ENCODE assay signal across 8 cellular contexts in the genomic region with DNA sequence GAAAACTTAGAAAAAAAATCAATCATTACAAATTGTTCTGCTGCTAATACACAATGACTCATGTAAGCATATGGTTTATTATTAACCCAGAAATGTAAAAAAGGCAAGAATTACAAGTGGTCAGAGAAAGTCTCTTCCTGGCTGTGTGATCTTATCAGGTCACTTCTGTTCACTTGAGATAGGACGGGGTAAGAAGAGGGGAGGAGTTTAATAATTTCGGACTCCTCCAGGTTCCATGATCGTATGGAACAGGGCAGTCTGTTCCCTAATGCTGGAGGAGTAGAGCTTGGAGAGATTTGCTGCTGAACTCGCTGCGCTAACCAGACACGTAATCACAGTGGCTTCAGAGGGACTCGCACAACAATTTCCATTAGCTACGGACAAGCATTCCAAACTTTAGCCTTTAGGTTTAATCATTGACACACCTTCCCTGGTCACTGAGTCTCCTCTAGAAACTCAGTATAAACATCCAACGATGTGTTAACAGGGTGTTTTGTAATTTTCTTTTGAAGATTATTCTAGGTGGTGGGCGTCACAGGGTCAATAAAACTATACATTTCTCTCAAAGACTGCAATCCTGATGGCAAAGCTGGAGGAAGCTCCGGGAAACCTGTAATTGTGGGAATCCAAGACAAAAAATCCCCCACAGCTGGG. TPM values are rescaled to one million over a fixed set of nuclear protein-coding genes. Genes with fewer than 3 reads are reported as not detected.
DNase-seq lines count a peak whose midpoint lies in the region; ATAC-seq and TF ChIP-seq lines count a peak whose summit lies in the region.

No MANE protein-coding gene starts in this region.

- H3K27ac ChIP-seq in CD8-positive, alpha-beta memory T cell (ENCODE audit: low read depth, low read length), result peak overlapping the region; percentile 2
- H3K27ac ChIP-seq in gastroesophageal sphincter, result peak overlapping the region in 1 of 4 donors; percentile 90
- no peak overlapping the region for H3K27ac ChIP-seq in suprapubic skin

- peak overlapping the region; percentile 46 to 89 (median 62) for H3K4me3 Mint-ChIP-seq in CD8-positive, alpha-beta memory T cell

- H3K4me3 ChIP-seq in CD8-positive, alpha-beta memory T cell (ENCODE audit: low read length), result no peak overlapping the region
- H3K4me3 ChIP-seq in NT2/D1 (ENCODE audit: insufficient read length, low read depth) (peak overlapping the region; percentile 16), gastroesophageal sphincter (peak overlapping the region; percentile 61 to 73), suprapubic skin (peak overlapping the region; percentile 60)

- H3K9me3 ChIP-seq in CD8-positive, alpha-beta memory T cell (ENCODE audit: low read length), result no peaks in the 10 kb centered on the region
- peaks cover 25% of the 10 kb centered on the region for H3K9me3 ChIP-seq in NT2/D1 (ENCODE audit: insufficient read depth, low read length)
- no peaks in the 10 kb centered on the region for H3K9me3 ChIP-seq in gastroesophageal sphincter
- no peaks in the 10 kb centered on the region for H3K9me3 ChIP-seq in suprapubic skin

- ATAC-seq in GM21390 (IDR thresholded peaks at IDR 0.05; ENCODE audit: unreplicated experiment) (peak; percentile 15), gastroesophageal sphincter (no peak)

- POLR2A ChIA-PET in CD8-positive, alpha-beta memory T cell (lab: Charles Lee), result no interaction called here

- no peaks in the 10 kb centered on the region for H3K36me3 ChIP-seq in CD8-positive, alpha-beta memory T cell (ENCODE audit: insufficient read depth, low read length)
- H3K36me3 ChIP-seq in NT2/D1 (ENCODE audit: insufficient read depth, insufficient read length, low read length) (peaks cover 43% of the 10 kb centered on the region), gastroesophageal sphincter (peaks cover 0 to 12% of the 10 kb centered on the region in 2 donors), suprapubic skin (no peaks in the 10 kb centered on the region)

- H3K4me1 Mint-ChIP-seq in CD8-positive, alpha-beta memory T cell, result peaks cover 48 to 59% (median 58%) of the 10 kb centered on the region in 3 donors

- no peak overlapping the region for H3K9ac ChIP-seq in NT2/D1 (ENCODE audit: insufficient read length, low read depth)

- 58 to 68% methylated on average over 7 to 11 of the region's 11 CpGs for WGBS in gastroesophageal sphincter (ENCODE audit: low coverage in 1 of 2), 2 donors
- 67% methylated on average over 11 of the region's 11 CpGs for WGBS in suprapubic skin

- CTCF ChIA-PET in CD8-positive, alpha-beta memory T cell (lab: Charles Lee), result interaction anchor here (0.8 to 1.2 kb wide), 2 partner anchors 9 to 42 kb away, joined by 3 to 4 read pairs; no protein-coding TSS in a partner anchor

- H3K27me3 ChIP-seq in CD8-positive, alpha-beta memory T cell (ENCODE audit: insufficient read depth, low read length, poor library complexity, severe bottlenecking), result no peaks in the 10 kb centered on the region
- no peaks in the 10 kb centered on the region for H3K27me3 ChIP-seq in NT2/D1 (ENCODE audit: insufficient read depth, insufficient read length)
- no peaks in the 10 kb centered on the region for H3K27me3 ChIP-seq in gastroesophageal sphincter
- H3K27me3 ChIP-seq in suprapubic skin, result no peaks in the 10 kb centered on the region

- DNase-seq in CD8-positive, alpha-beta memory T cell, result no peak
- DNase-seq in NT2/D1 (ENCODE audit: low read depth, low spot score) (no peak), suprapubic skin (ENCODE audit: low spot score in 2 of 2) (no peak), ecto neural progenitor cell (ENCODE audit: low spot score) (no peak), NCI-H510A treated with DMSO at 0.1 percent for 48 hours (lab: John Stamatoyannopoulos, UW) (no peak)
- no peak for DNase-seq in stimulated activated CD8-positive, alpha-beta memory T cell treated with anti-CD3 and anti-CD28 coated beads, Interleukin-4, amount 100 ng/mL, for 48 hours

- TF ChIP-seq POLR2A in gastroesophageal sphincter (IDR thresholded peaks at IDR 0.05) (no peak), suprapubic skin (IDR thresholded peaks at IDR 0.05) (no peak)

- H3K9me3 Mint-ChIP-seq in CD8-positive, alpha-beta memory T cell, result peaks cover 0 to 6% (median 1%) of the 10 kb centered on the region in 5 donors

- H3K27ac Mint-ChIP-seq in CD8-positive, alpha-beta memory T cell, result peak overlapping the region; percentile 9 to 90 (median 70)

- TF ChIP-seq EP300 in gastroesophageal sphincter (IDR thresholded peaks at IDR 0.05), result no peak
- no peak for TF ChIP-seq EP300 in suprapubic skin (IDR thresholded peaks at IDR 0.05)

- no peaks in the 10 kb centered on the region for H3K27me3 Mint-ChIP-seq in CD8-positive, alpha-beta memory T cell

- H3K36me3 Mint-ChIP-seq in CD8-positive, alpha-beta memory T cell, result peaks cover 12 to 36% (median 13%) of the 10 kb centered on the region in 3 donors

- peaks cover 22% of the 10 kb centered on the region for H3K4me1 ChIP-seq in CD8-positive, alpha-beta memory T cell (ENCODE audit: insufficient read depth, low read length)
- H3K4me1 ChIP-seq in NT2/D1 (ENCODE audit: insufficient read depth, insufficient read length) (peaks cover 3% of the 10 kb centered on the region), gastroesophageal sphincter (peaks cover 14 to 54% (median 15%) of the 10 kb centered on the region in 3 donors), suprapubic skin (peaks cover 25% of the 10 kb centered on the region)

- TF ChIP-seq CTCF in gastroesophageal sphincter (IDR thresholded peaks at IDR 0.05) (no peak), suprapubic skin (IDR thresholded peaks at IDR 0.05) (no peak)

RNA-seq across cellular contexts. Expression of gene CRYZ, which starts 1.3 kb away (rescaled TPM):
- total RNA-seq in CD8-positive, alpha-beta memory T cell, result 10 to 100 TPM; 13.1 to 13.7 TPM
- polyA plus RNA-seq in CD8-positive, alpha-beta memory T cell, result 51.7 TPM
- 10 to 100 TPM; 43.8 to 79.7 (median 64.8) TPM for total RNA-seq in gastroesophageal sphincter
- 10 to 100 TPM; 18.7 to 39.1 (median 27.3) TPM for total RNA-seq in suprapubic skin

RNA-seq across cellular contexts. Expression of gene TYW3, which starts 1.4 kb away (rescaled TPM):
- 10 to 100 TPM; 40.3 to 42.0 TPM for total RNA-seq in CD8-positive, alpha-beta memory T cell
- 15.0 TPM for polyA plus RNA-seq in CD8-positive, alpha-beta memory T cell
- total RNA-seq in gastroesophageal sphincter, result 10 to 100 TPM; 20.3 to 37.8 (median 31.2) TPM
- total RNA-seq in suprapubic skin, result 10 to 100 TPM in 2 of 4 donors, 1 to 10 TPM in 2; 7.4 to 15.8 (median 11.0) TPM

RNA-seq across cellular contexts. Expression of gene ERICH3, which starts 57.9 kb away (rescaled TPM):
- total RNA-seq in CD8-positive, alpha-beta memory T cell, result not detected
- not detected for polyA plus RNA-seq in CD8-positive, alpha-beta memory T cell
- total RNA-seq in gastroesophageal sphincter (under 1 TPM in 1 of 4 donors, not detected in 3; 0.13 TPM), suprapubic skin (not detected)
